In the genomic region with DNA sequence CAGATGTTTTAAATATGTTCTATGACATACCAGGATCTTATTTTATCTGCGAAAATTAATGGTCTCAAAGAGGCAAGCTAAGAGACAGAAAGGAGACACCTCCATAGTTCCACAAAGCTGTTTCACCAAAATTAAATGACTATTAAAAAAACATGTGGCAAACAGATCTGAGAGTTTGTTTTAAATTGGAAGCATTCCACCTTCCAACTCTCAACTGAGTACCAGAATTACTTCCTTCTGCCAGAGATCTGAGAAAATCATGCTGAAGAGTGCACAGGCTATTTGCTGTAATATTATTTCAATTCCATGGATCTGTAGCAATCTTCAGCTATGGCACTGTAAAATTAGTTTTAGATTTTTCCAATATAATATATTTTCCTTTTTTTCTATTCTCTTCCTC, we compare ENCODE assay signal across 18 cellular contexts.
"Had no signal": no experiment of that assay in that cellular context is flagged by ENCODE, and none has a peak within 500 bp of the region (broad histone marks: within the 10 kb centered on the region; RNA-seq: fewer than 3 reads in every experiment).

No MANE protein-coding gene starts in this region.

- H3K4me1 ChIP-seq: parathyroid adenoma, transverse colon had no signal

- ATAC-seq: activated T-helper 17 cell treated with anti-CD3 and anti-CD28 coated beads, Interleukin-2, amount 50 U/mL, for 72 hours; effector memory CD8-positive, alpha-beta T cell; right cardiac atrium; WTC11 had no signal

- H3K27ac ChIP-seq: esophagus muscularis mucosa, left ventricle myocardium inferior, parathyroid adenoma, stomach, transverse colon had no signal

- H2AFZ ChIP-seq: parathyroid adenoma had no signal

- H3K4me3 ChIP-seq: esophagus muscularis mucosa, left ventricle myocardium inferior, stomach, transverse colon had no signal

- DNase-seq: activated CD8-positive, alpha-beta memory T cell treated with anti-CD3 and anti-CD28 coated beads, Interleukin-2, amount 50 U/mL, for 4 hours; activated T-cell treated with anti-CD3 and anti-CD28 coated beads, Interleukin-2, amount 50 U/mL, for 24 hours; central memory CD4-positive, alpha-beta T cell; effector memory CD8-positive, alpha-beta T cell; glutamatergic neuron; hippocampal formation; left ventricle myocardium inferior; nephron progenitor cell; right cardiac atrium; stimulated activated CD4-positive, alpha-beta T cell treated with anti-CD3 and anti-CD28 coated beads, Interleukin-1b, Interleukin-23, amount 100 ng/mL, for 48 hours; stomach; T-helper 9 cell; transverse colon had no signal

- H3K9me3 ChIP-seq: esophagus muscularis mucosa, stomach, transverse colon had no signal

- H3K27ac Mint-ChIP-seq: activated naive CD8-positive, alpha-beta T cell; activated T-cell treated with anti-CD3 and anti-CD28 coated beads, Interleukin-2, amount 50 U/mL, for 24 hours; activated T-helper 17 cell treated with anti-CD3 and anti-CD28 coated beads, Interleukin-2, amount 50 U/mL, for 72 hours; effector memory CD8-positive, alpha-beta T cell; nephron progenitor cell; WTC11 had no signal

- H3K27me3 ChIP-seq: esophagus muscularis mucosa, stomach, transverse colon had no signal

- H3K27me3 Mint-ChIP-seq: activated naive CD8-positive, alpha-beta T cell; activated T-cell treated with anti-CD3 and anti-CD28 coated beads, Interleukin-2, amount 50 U/mL, for 24 hours; activated T-helper 17 cell treated with anti-CD3 and anti-CD28 coated beads, Interleukin-2, amount 50 U/mL, for 72 hours; effector memory CD8-positive, alpha-beta T cell had no signal

- H3K9me3 Mint-ChIP-seq: WTC11 had no signal

- H3K36me3 Mint-ChIP-seq: activated naive CD8-positive, alpha-beta T cell; WTC11 had no signal

- H3K4me3 Mint-ChIP-seq: activated naive CD8-positive, alpha-beta T cell; activated T-cell treated with anti-CD3 and anti-CD28 coated beads, Interleukin-2, amount 50 U/mL, for 24 hours; activated T-helper 17 cell treated with anti-CD3 and anti-CD28 coated beads, Interleukin-2, amount 50 U/mL, for 72 hours; effector memory CD8-positive, alpha-beta T cell; nephron progenitor cell; WTC11 had no signal

- H3K36me3 ChIP-seq: esophagus muscularis mucosa, left ventricle myocardium inferior, stomach, transverse colon had no signal

- H3K9ac ChIP-seq: parathyroid adenoma had no signal

- H3K4me1 Mint-ChIP-seq: activated T-helper 17 cell treated with anti-CD3 and anti-CD28 coated beads, Interleukin-2, amount 50 U/mL, for 72 hours had no signal
